Comparison of ENCODE assay signal across 18 cellular contexts in the genomic region with DNA sequence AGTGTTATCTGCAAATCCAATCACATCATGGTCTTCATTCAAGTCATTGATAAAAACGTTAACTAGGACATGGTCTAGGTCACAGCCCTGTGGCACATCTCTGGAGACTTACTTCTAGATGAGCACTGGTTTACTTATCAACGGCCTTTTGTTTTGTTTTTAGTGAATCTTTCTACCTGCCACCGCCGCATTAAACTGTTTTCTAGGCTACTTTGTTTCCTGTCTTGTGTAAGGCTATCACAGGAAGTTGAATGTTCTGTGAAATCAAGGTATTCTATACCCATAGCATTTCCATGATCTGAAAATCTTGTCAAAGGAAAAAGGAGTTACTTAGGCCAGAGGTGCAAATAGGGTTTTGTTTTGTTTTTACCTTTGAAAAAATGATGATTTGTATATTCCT. TPM values are rescaled to one million over a fixed set of nuclear protein-coding genes. Genes with fewer than 3 reads are reported as not detected.
DNase-seq lines count a peak whose midpoint lies in the region; ATAC-seq and TF ChIP-seq lines count a peak whose summit lies in the region.
"Had no signal": no experiment of that assay in that cellular context is flagged by ENCODE, and none has a peak within 500 bp of the region (broad histone marks: within the 10 kb centered on the region; RNA-seq: fewer than 3 reads in every experiment).

No MANE protein-coding gene starts in this region.

- no peak for DNase-seq in activated naive CD8-positive, alpha-beta T cell treated with anti-CD3 and anti-CD28 coated beads, Interleukin-2, amount 50 U/mL, for 24 hours
- no peak for DNase-seq in nephron progenitor cell
- no peak for DNase-seq in HuH-7.5 (ENCODE audit: low spot score)
- DNase-seq in GF-D8 (lab: John Stamatoyannopoulos, UW), result no peak
- DNase-seq: activated B cell treated with CpG ODN at 0.5 μM for 24 hours; Kasumi-1; left colon; midbrain; NCI-H187 treated with DMSO at 0.1 percent for 48 hours; NCI-H226; stimulated activated CD4-positive, alpha-beta T cell treated with anti-CD3 and anti-CD28 coated beads, Interleukin-4, amount 100 ng/mL, for 1 hour; stomach; T-helper 9 cell had no signal

- H3K36me3 Mint-ChIP-seq in activated naive CD8-positive, alpha-beta T cell, result no peaks in the 10 kb centered on the region
- H3K36me3 Mint-ChIP-seq in activated naive CD8-positive, alpha-beta T cell treated with anti-CD3 and anti-CD28 coated beads, Interleukin-2, amount 50 U/mL, for 24 hours (ENCODE audit: low read depth), result no peaks in the 10 kb centered on the region
- H3K36me3 Mint-ChIP-seq in IgD-negative memory B cell, result no peaks in the 10 kb centered on the region
- no peaks in the 10 kb centered on the region for H3K36me3 Mint-ChIP-seq in activated T-helper 17 cell treated with anti-CD3 and anti-CD28 coated beads, Interleukin-2, amount 50 U/mL, for 72 hours (ENCODE audit: low read depth)
- no peaks in the 10 kb centered on the region for H3K36me3 Mint-ChIP-seq in nephron progenitor cell (ENCODE audit: low read depth)

- no peak for ATAC-seq in activated naive CD8-positive, alpha-beta T cell treated with anti-CD3 and anti-CD28 coated beads, Interleukin-2, amount 50 U/mL, for 24 hours
- peak; percentile 24 for ATAC-seq in activated T-helper 17 cell treated with anti-CD3 and anti-CD28 coated beads, Interleukin-2, amount 50 U/mL, for 72 hours (replicated peaks)
- ATAC-seq in HG02884 (IDR thresholded peaks at IDR 0.05; ENCODE audit: unreplicated experiment), result no peak
- ATAC-seq: left colon had no signal

- peaks cover 25% of the 10 kb centered on the region for H3K4me1 Mint-ChIP-seq in activated naive CD8-positive, alpha-beta T cell (ENCODE audit: low read depth)
- H3K4me1 Mint-ChIP-seq in activated naive CD8-positive, alpha-beta T cell treated with anti-CD3 and anti-CD28 coated beads, Interleukin-2, amount 50 U/mL, for 24 hours, result peaks cover 46% of the 10 kb centered on the region
- H3K4me1 Mint-ChIP-seq in IgD-negative memory B cell (peaks cover 12 to 29% (median 20%) of the 10 kb centered on the region in 3 donors), nephron progenitor cell (peaks cover 52% of the 10 kb centered on the region)
- H3K4me1 Mint-ChIP-seq in activated T-helper 17 cell treated with anti-CD3 and anti-CD28 coated beads, Interleukin-2, amount 50 U/mL, for 72 hours, result peaks cover 22% of the 10 kb centered on the region

- no peak for TF ChIP-seq CTCF in nephron progenitor cell (IDR thresholded peaks at IDR 0.05)

- peak overlapping the region; percentile 78 for H3K27ac Mint-ChIP-seq in activated naive CD8-positive, alpha-beta T cell
- H3K27ac Mint-ChIP-seq in activated naive CD8-positive, alpha-beta T cell treated with anti-CD3 and anti-CD28 coated beads, Interleukin-2, amount 50 U/mL, for 24 hours, result no peak overlapping the region
- H3K27ac Mint-ChIP-seq in IgD-negative memory B cell (peak overlapping the region in 2 of 3 donors; percentile 47 to 84), nephron progenitor cell (peak overlapping the region; percentile 36)
- H3K27ac Mint-ChIP-seq in activated T-helper 17 cell treated with anti-CD3 and anti-CD28 coated beads, Interleukin-2, amount 50 U/mL, for 72 hours, result peak overlapping the region; percentile 83
- H3K27ac Mint-ChIP-seq: H9 had no signal

- peak overlapping the region; percentile 21 for H3K4me3 Mint-ChIP-seq in activated naive CD8-positive, alpha-beta T cell
- H3K4me3 Mint-ChIP-seq in activated naive CD8-positive, alpha-beta T cell treated with anti-CD3 and anti-CD28 coated beads, Interleukin-2, amount 50 U/mL, for 24 hours, result no peak overlapping the region
- H3K4me3 Mint-ChIP-seq in IgD-negative memory B cell (no peak overlapping the region), nephron progenitor cell (peak overlapping the region; percentile 39)
- peak overlapping the region; percentile 56 for H3K4me3 Mint-ChIP-seq in activated T-helper 17 cell treated with anti-CD3 and anti-CD28 coated beads, Interleukin-2, amount 50 U/mL, for 72 hours
- H3K4me3 Mint-ChIP-seq: activated B cell treated with CpG ODN at 0.5 μM for 24 hours, H9 had no signal

- H3K27me3 Mint-ChIP-seq in activated naive CD8-positive, alpha-beta T cell, result no peaks in the 10 kb centered on the region
- no peaks in the 10 kb centered on the region for H3K27me3 Mint-ChIP-seq in activated naive CD8-positive, alpha-beta T cell treated with anti-CD3 and anti-CD28 coated beads, Interleukin-2, amount 50 U/mL, for 24 hours
- H3K27me3 Mint-ChIP-seq in IgD-negative memory B cell (peaks cover 1% of the 10 kb centered on the region), nephron progenitor cell (ENCODE audit: low read depth, poor library complexity) (peaks cover 13% of the 10 kb centered on the region)
- no peaks in the 10 kb centered on the region for H3K27me3 Mint-ChIP-seq in activated T-helper 17 cell treated with anti-CD3 and anti-CD28 coated beads, Interleukin-2, amount 50 U/mL, for 72 hours
- H3K27me3 Mint-ChIP-seq: activated B cell treated with CpG ODN at 0.5 μM for 24 hours had no signal

- H3K9me3 Mint-ChIP-seq in activated naive CD8-positive, alpha-beta T cell (ENCODE audit: low read depth), result no peaks in the 10 kb centered on the region
- no peaks in the 10 kb centered on the region for H3K9me3 Mint-ChIP-seq in activated naive CD8-positive, alpha-beta T cell treated with anti-CD3 and anti-CD28 coated beads, Interleukin-2, amount 50 U/mL, for 24 hours
- H3K9me3 Mint-ChIP-seq in IgD-negative memory B cell (no peaks in the 10 kb centered on the region), nephron progenitor cell (peaks cover 3% of the 10 kb centered on the region)
- H3K9me3 Mint-ChIP-seq in activated T-helper 17 cell treated with anti-CD3 and anti-CD28 coated beads, Interleukin-2, amount 50 U/mL, for 72 hours, result no peaks in the 10 kb centered on the region
- H3K9me3 Mint-ChIP-seq: activated B cell treated with CpG ODN at 0.5 μM for 24 hours, H9 had no signal

RNA-seq across cellular contexts. Expression of a gene that starts 26.9 kb away (rescaled TPM):
- polyA plus RNA-seq in IgD-negative memory B cell, result 17.3 TPM
- 100 to 1,000 TPM; 129 to 175 TPM for total RNA-seq in activated T-helper 17 cell treated with anti-CD3 and anti-CD28 coated beads, Interleukin-2, amount 50 U/mL, for 72 hours

RNA-seq across cellular contexts. Expression of a gene that starts 45.5 kb away (rescaled TPM):
- polyA plus RNA-seq in IgD-negative memory B cell, result 49.7 TPM
- 100 to 1,000 TPM in 1 of 2 donors, 10 to 100 TPM in 1; 76.1 to 101 TPM for total RNA-seq in activated T-helper 17 cell treated with anti-CD3 and anti-CD28 coated beads, Interleukin-2, amount 50 U/mL, for 72 hours

Comparison
In these comparisons a context has a peak if more than half of its experiments do, and no peak if none do; other contexts are left out.
1. H3K4me3 Mint-ChIP-seq: peak in activated naive CD8-positive, alpha-beta T cell (single experiment), activated T-helper 17 cell treated with anti-CD3 and anti-CD28 coated beads, Interleukin-2, amount 50 U/mL, for 72 hours (single experiment) and nephron progenitor cell (single experiment); none in activated naive CD8-positive, alpha-beta T cell treated with anti-CD3 and anti-CD28 coated beads, Interleukin-2, amount 50 U/mL, for 24 hours (single experiment) and IgD-negative memory B cell (0 of 4).